In the genomic region with DNA sequence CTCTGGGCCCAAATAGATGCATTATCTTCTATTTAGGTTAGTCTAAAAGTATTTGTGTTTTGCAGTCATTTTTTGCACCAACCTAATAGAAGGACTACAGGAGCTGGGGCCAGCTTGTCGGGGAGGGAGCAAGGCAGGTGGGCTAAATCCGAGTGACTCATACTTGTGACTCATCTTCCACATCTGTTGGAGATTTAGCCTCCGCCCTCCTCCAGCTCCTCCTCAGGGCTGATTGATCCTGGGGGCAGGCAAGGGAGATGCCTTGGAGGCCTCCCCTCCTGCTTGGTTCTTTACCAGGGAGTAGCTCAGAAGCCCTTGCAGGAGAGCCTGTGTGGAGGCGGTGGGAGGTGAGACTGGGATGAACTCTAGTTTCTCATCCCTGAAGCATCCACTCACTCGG, we compare ENCODE assay signal across 13 cellular contexts. TPM values are rescaled to one million over a fixed set of nuclear protein-coding genes. Genes with fewer than 3 reads are reported as not detected.
DNase-seq lines count a peak whose midpoint lies in the region; ATAC-seq and TF ChIP-seq lines count a peak whose summit lies in the region.
"Had no signal": no experiment of that assay in that cellular context is flagged by ENCODE, and none has a peak within 500 bp of the region (broad histone marks: within the 10 kb centered on the region; RNA-seq: fewer than 3 reads in every experiment).

No MANE protein-coding gene starts in this region.

- no peaks in the 10 kb centered on the region for H3K27me3 Mint-ChIP-seq in CD8-positive, alpha-beta T cell (ENCODE audit: low read depth)

- intact Hi-C loops in uterus (cut with DNase I; ENCODE audit: low total_unique reads) (no loop called here), thyroid gland (cut with DNase I) (no loop called here)
- intact Hi-C loops in CD8-positive, alpha-beta T cell (cut with DNase I, micrococcal nuclease) = no loop called here

- CTCF ChIA-PET in CD8-positive, alpha-beta T cell (lab: Charles Lee) = interaction anchor here (5.5 kb wide), 1 partner anchor 29 kb away, joined by 40 read pairs; a partner anchor contains a TSS

- H3K27ac ChIP-seq in SJSA1 (peak overlapping the region; percentile 48), uterus (peak overlapping the region; percentile 81 to 82), thyroid gland (no peak overlapping the region)
- H3K27ac ChIP-seq in CD8-positive, alpha-beta T cell (ENCODE audit: low read depth, low read length) = no peak overlapping the region
- H3K27ac ChIP-seq: colonic mucosa, spleen had no signal

- H3K9me3 ChIP-seq in SJSA1 (replicated peaks) = no peaks in the 10 kb centered on the region
- no peaks in the 10 kb centered on the region for H3K9me3 ChIP-seq in uterus
- no peaks in the 10 kb centered on the region for H3K9me3 ChIP-seq in thyroid gland
- H3K9me3 ChIP-seq in CD8-positive, alpha-beta T cell (ENCODE audit: low read length) = no peaks in the 10 kb centered on the region
- H3K9me3 ChIP-seq: colonic mucosa, spleen, stomach had no signal

- peaks cover 7% of the 10 kb centered on the region for H3K36me3 Mint-ChIP-seq in CD8-positive, alpha-beta T cell

- peak; percentile 69 for DNase-seq in NCI-H2171 treated with DMSO at 0.1 percent for 48 hours (lab: John Stamatoyannopoulos, UW)
- DNase-seq in NCI-H2171 (lab: John Stamatoyannopoulos, UW) = no peak
- DNase-seq in SJSA1 (ENCODE audit: low read depth in 1 of 2, low spot score in 2 of 2) = peak; percentile 87 to 93
- DNase-seq in fibroblast of the aortic adventitia (ENCODE audit: low read depth) = peak; percentile 89
- peak; percentile 71 to 79 for DNase-seq in uterus
- no peak for DNase-seq in thyroid gland
- no peak for DNase-seq in CD8-positive, alpha-beta T cell
- DNase-seq in SHP77 (lab: John Stamatoyannopoulos, UW) = no peak
- DNase-seq: activated CD8-positive, alpha-beta memory T cell treated with anti-CD3 and anti-CD28 coated beads for 24 hours; colonic mucosa; spleen; stomach had no signal

- H3K9me3 Mint-ChIP-seq in CD8-positive, alpha-beta T cell = no peaks in the 10 kb centered on the region

- TF ChIP-seq POLR2A in uterus (IDR thresholded peaks at IDR 0.05) = no peak
- TF ChIP-seq POLR2A in thyroid gland (IDR thresholded peaks at IDR 0.05) = no peak

- no peak overlapping the region for H3K4me3 Mint-ChIP-seq in CD8-positive, alpha-beta T cell

- no peak for ATAC-seq in CD8-positive, alpha-beta T cell
- ATAC-seq: left lobe of liver had no signal

- POLR2A ChIA-PET in CD8-positive, alpha-beta T cell (lab: Charles Lee) = no interaction called here

- H3K4me3 ChIP-seq in SJSA1 (no peak overlapping the region), fibroblast of the aortic adventitia (ENCODE audit: low read depth, low read length) (no peak overlapping the region), uterus (no peak overlapping the region), thyroid gland (replicated peaks in 1 of 3) (no peak overlapping the region)
- no peak overlapping the region for H3K4me3 ChIP-seq in CD8-positive, alpha-beta T cell (ENCODE audit: low read depth, low read length)
- H3K4me3 ChIP-seq: colonic mucosa, spleen, stomach had no signal

- H3K4me1 Mint-ChIP-seq in CD8-positive, alpha-beta T cell (ENCODE audit: low read depth) = no peaks in the 10 kb centered on the region

- TF ChIP-seq CTCF in fibroblast of the aortic adventitia (IDR thresholded peaks at IDR 0.05; ENCODE audit: insufficient read depth, low read length) = no peak
- no peak for TF ChIP-seq CTCF in uterus (IDR thresholded peaks at IDR 0.05)
- TF ChIP-seq CTCF in thyroid gland (IDR thresholded peaks at IDR 0.05) = no peak
- TF ChIP-seq CTCF in CD8-positive, alpha-beta T cell (IDR thresholded peaks at IDR 0.05) = no peak

- 92 to 93% methylated on average over 5 of the region's 5 CpGs for WGBS in thyroid gland, 2 donors

- H3K4me1 ChIP-seq in SJSA1 (replicated peaks) (peaks cover 74% of the 10 kb centered on the region), uterus (peaks cover 6 to 9% of the 10 kb centered on the region in 2 donors), thyroid gland (peaks cover 36 to 45% of the 10 kb centered on the region in 2 donors)
- H3K4me1 ChIP-seq in CD8-positive, alpha-beta T cell (ENCODE audit: insufficient read depth, low read length) = no peaks in the 10 kb centered on the region
- H3K4me1 ChIP-seq: colonic mucosa had no signal

- H3K36me3 ChIP-seq in SJSA1 (peaks cover 16% of the 10 kb centered on the region), uterus (no peaks in the 10 kb centered on the region), thyroid gland (no peaks in the 10 kb centered on the region)
- no peaks in the 10 kb centered on the region for H3K36me3 ChIP-seq in CD8-positive, alpha-beta T cell (ENCODE audit: insufficient read depth, low read length)
- H3K36me3 ChIP-seq: colonic mucosa, spleen had no signal

- H3K27me3 ChIP-seq in SJSA1 (replicated peaks) (no peaks in the 10 kb centered on the region), uterus (no peaks in the 10 kb centered on the region), thyroid gland (no peaks in the 10 kb centered on the region)
- H3K27me3 ChIP-seq in CD8-positive, alpha-beta T cell (ENCODE audit: insufficient read depth, low read length) = no peaks in the 10 kb centered on the region
- H3K27me3 ChIP-seq: colonic mucosa, spleen, stomach had no signal

- H3K27ac Mint-ChIP-seq in CD8-positive, alpha-beta T cell = no peak overlapping the region

RNA-seq across cellular contexts. Expression of a gene that starts 27.9 kb away (rescaled TPM):
- total RNA-seq in SJSA1 (2014; rRNA removed; shearing (Covaris generic)) = 1.6 and 4.0 TPM in 2 replicates
- total RNA-seq in fibroblast of the aortic adventitia (ENCODE audit: low replicate concordance) (10.9 and 13.1 TPM in 2 replicates), uterus (10 to 100 TPM in 3 of 4 donors, 1 to 10 TPM in 1; 5.1 to 27.6 (median 13.1) TPM), thyroid gland (100 to 1,000 TPM in 1 of 4 donors, 10 to 100 TPM in 3; 22.8 to 105 (median 69.9) TPM)
- total RNA-seq in CD8-positive, alpha-beta T cell = 100 to 1,000 TPM; 185 TPM

RNA-seq across cellular contexts. Expression of a gene that starts 38.2 kb away (rescaled TPM):
- 1.3 and 1.7 TPM in 2 replicates for total RNA-seq in SJSA1 (2014; rRNA removed; shearing (Covaris generic))
- 5.0 and 6.1 TPM in 2 replicates for total RNA-seq in fibroblast of the aortic adventitia (ENCODE audit: low replicate concordance)
- total RNA-seq in uterus = 10 to 100 TPM in 1 of 4 donors, 1 to 10 TPM in 3; 1.3 to 63.6 (median 5.6) TPM
- 10 to 100 TPM in 3 of 4 donors, 1 to 10 TPM in 1; 7.3 to 16.5 (median 11.7) TPM for total RNA-seq in thyroid gland
- total RNA-seq in CD8-positive, alpha-beta T cell = 100 to 1,000 TPM; 181 to 190 TPM

RNA-seq across cellular contexts. Expression of a gene that starts 53.0 kb away (rescaled TPM):
- 6.5 and 14.0 TPM in 2 replicates for total RNA-seq in SJSA1 (2014; rRNA removed; shearing (Covaris generic))
- 3.4 and 8.0 TPM in 2 replicates for total RNA-seq in fibroblast of the aortic adventitia (ENCODE audit: low replicate concordance)
- 10 to 100 TPM in 3 of 4 donors, 1 to 10 TPM in 1; 1.0 to 35.2 (median 19.6) TPM for total RNA-seq in uterus
- 10 to 100 TPM; 12.5 to 15.4 (median 14.2) TPM for total RNA-seq in thyroid gland
- 1 to 10 TPM; 6.4 to 7.3 TPM for total RNA-seq in CD8-positive, alpha-beta T cell

Comparison
In these comparisons a context has a peak if more than half of its experiments do, and no peak if none do; other contexts are left out.
1. DNase-seq: peak in NCI-H2171 treated with DMSO at 0.1 percent for 48 hours (single experiment), SJSA1 (2 of 2), fibroblast of the aortic adventitia (single experiment) and uterus (2 of 2); none in NCI-H2171 (single experiment), thyroid gland (0 of 2), CD8-positive, alpha-beta T cell (0 of 7) and SHP77 (0 of 2).
2. H3K27ac ChIP-seq: peak in SJSA1 (single experiment) and uterus (2 of 2); none in thyroid gland (0 of 3) and CD8-positive, alpha-beta T cell (single experiment).